9 cellular contexts compared by ENCODE assay signal in the genomic region with DNA sequence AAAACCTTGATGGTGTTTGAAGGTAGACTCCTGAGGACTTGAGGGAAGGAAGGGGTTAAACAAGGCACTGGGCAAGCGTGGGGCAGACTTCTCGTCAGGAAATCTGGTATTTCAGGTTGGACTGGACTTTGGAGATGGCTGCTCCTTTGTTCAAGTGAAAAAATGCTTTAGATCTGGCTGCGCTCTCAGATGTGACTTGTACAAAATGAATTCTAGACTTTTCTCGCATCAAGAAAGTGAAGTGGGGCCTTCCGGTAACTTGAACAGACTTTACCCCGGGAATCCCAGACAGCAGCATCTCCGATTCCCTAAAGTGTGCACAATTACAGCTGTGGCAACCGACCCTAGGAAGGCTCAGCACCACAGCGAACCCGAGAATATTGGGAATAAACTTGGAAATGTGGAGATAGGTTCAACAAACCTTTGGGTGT. TPM values are rescaled to one million over a fixed set of nuclear protein-coding genes. Genes with fewer than 3 reads are reported as not detected.
DNase-seq lines count a peak whose midpoint lies in the region; ATAC-seq, FAIRE-seq and TF ChIP-seq lines count a peak whose summit lies in the region.
"Had no signal": no experiment of that assay in that cellular context is flagged by ENCODE, and none has a peak within 500 bp of the region (broad histone marks: within the 10 kb centered on the region; RNA-seq: fewer than 3 reads in every experiment).

No MANE protein-coding gene starts in this region.

- CTCF ChIA-PET in H1 (lab: Charles Lee; ENCODE audit: partially characterized antibody): no interaction called here

- FAIRE-seq in H1 (lab: Jason Lieb, UNC) (no peak), GM12892 (lab: Jason Lieb, UNC) (no peak)

- H3K23me2 ChIP-seq in H1 (ENCODE audit: low read depth, low read length): no peaks in the 10 kb centered on the region

- H2BK20ac ChIP-seq in H1 (ENCODE audit: low read length): 0 out of 2 replicates have a peak overlapping the region, but pooled peaks have one; percentile 8

- no peak overlapping the region for H3K14ac ChIP-seq in H1 (ENCODE audit: insufficient read length)

- DNase-seq in NCI-H1417 (lab: John Stamatoyannopoulos, UW): peak in 2 of 3 experiments; percentile 17 to 59
- DNase-seq in NCI-H1417 treated with DMSO at 0.1 percent for 48 hours (lab: John Stamatoyannopoulos, UW): no peak
- DNase-seq in H1 (ENCODE audit: low read depth in 1 of 2, low spot score in 2 of 2): no peak
- peak; percentile 67 for DNase-seq in ureter (ENCODE audit: low spot score)
- DNase-seq in GM12892 (ENCODE audit: insufficient read length): no peak
- no peak for DNase-seq in COLO668 (lab: John Stamatoyannopoulos, UW; ENCODE audit: unreplicated experiment)
- DNase-seq: sigmoid colon had no signal

- no peak overlapping the region for H3K56ac ChIP-seq in H1 (replicated peaks; ENCODE audit: insufficient read length, low read depth, low read length)

- no peak for TF ChIP-seq CTCF in H1 (IDR thresholded peaks at IDR 0.05; ENCODE audit: control extremely low read depth in 1 of 3, insufficient read depth in 1 of 3, low read depth in 1 of 3, low read length in 3 of 3)

- POLR2A ChIA-PET in H1 (lab: Charles Lee; ENCODE audit: partially characterized antibody): no interaction called here

- H3K79me1 ChIP-seq in H1 (ENCODE audit: low read depth, low read length): no peaks in the 10 kb centered on the region

- H2AK5ac ChIP-seq in H1 (ENCODE audit: low read depth, low read length): no peak overlapping the region

- H3K9ac ChIP-seq in H1 (replicated peaks in 1 of 4; ENCODE audit: extremely low read depth in 1 of 4, low read depth in 3 of 4, low read length in 3 of 4): no peak overlapping the region

- H3K4me3 ChIP-seq in H1 (ENCODE audit: extremely low read depth in 1 of 4, insufficient read depth in 2 of 4, low read depth in 3 of 4, low read length in 4 of 4): no peak overlapping the region
- H3K4me3 ChIP-seq in mesodermal cell (ENCODE audit: extremely low read depth, insufficient read depth, low read length, poor library complexity, severe bottlenecking): no peak overlapping the region
- H3K4me3 ChIP-seq: sigmoid colon had no signal

- H3K9me3 ChIP-seq in H1 (ENCODE audit: insufficient read depth in 2 of 2, low read depth in 1 of 2, low read length in 1 of 2) (no peaks in the 10 kb centered on the region), mesodermal cell (ENCODE audit: control insufficient read depth, low read length) (peaks cover 5% of the 10 kb centered on the region)

- no peak overlapping the region for H2BK120ac ChIP-seq in H1 (replicated peaks; ENCODE audit: low read depth, low read length)

- no peak overlapping the region for H4K91ac ChIP-seq in H1 (replicated peaks; ENCODE audit: insufficient read length, low read length)

- TF ChIP-seq POLR2A in H1 (IDR thresholded peaks at IDR 0.05; ENCODE audit: control extremely low read depth in 1 of 2, low read depth in 2 of 2, low read length in 2 of 2) (no peak), GM12892 (IDR thresholded peaks at IDR 0.05; ENCODE audit: low read depth, low read length) (no peak)

- no peaks in the 10 kb centered on the region for H3K27me3 ChIP-seq in H1 (replicated peaks in 1 of 4; ENCODE audit: control insufficient read depth in 3 of 4, extremely low read depth in 1 of 4, insufficient read depth in 3 of 4, low read length in 3 of 4)
- H3K27me3 ChIP-seq: sigmoid colon had no signal

- no peak for TF ChIP-seq EP300 in H1 (IDR thresholded peaks at IDR 0.05; ENCODE audit: borderline replicate concordance in 1 of 2, low read depth in 2 of 2, low read length in 2 of 2)

- peak overlapping the region; percentile 80 for H2AFZ ChIP-seq in H1 (ENCODE audit: low read length)

- ATAC-seq in GM18907 (IDR thresholded peaks at IDR 0.05; ENCODE audit: unreplicated experiment): no peak

- no peak overlapping the region for H3K23ac ChIP-seq in H1 (ENCODE audit: insufficient read length)

- TF ChIP-seq RAD21 in H1 (IDR thresholded peaks at IDR 0.05 in 1 of 2, conservative IDR thresholded peaks at IDR 0.05 in 1 of 2; ENCODE audit: low read depth in 2 of 2, low read length in 2 of 2): no peak

- H3K79me2 ChIP-seq in H1 (ENCODE audit: control insufficient read depth in 1 of 2, insufficient read depth in 2 of 2, low read length in 2 of 2): no peaks in the 10 kb centered on the region

- H3K4me1 ChIP-seq in H1 (replicated peaks in 1 of 4; ENCODE audit: control insufficient read depth in 3 of 4, insufficient read depth in 4 of 4, low read length in 3 of 4): peaks cover 3 to 7% (median 5%) of the 10 kb centered on the region in 4 experiments; a peak in 6 of 7 replicates
- H3K4me1 ChIP-seq in mesodermal cell (ENCODE audit: control insufficient read depth, insufficient read depth, low read length, poor library complexity, severe bottlenecking): peaks cover 14% of the 10 kb centered on the region

- peak overlapping the region in 1 of 2 experiments; percentile 19; a peak in 2 of 4 replicates for H3K4me2 ChIP-seq in H1 (ENCODE audit: insufficient read depth in 1 of 2, low read depth in 2 of 2, low read length in 2 of 2)

- no peak overlapping the region for H3K27ac ChIP-seq in H1 (ENCODE audit: low read depth, low read length)
- H3K27ac ChIP-seq in mesodermal cell (ENCODE audit: low read depth, low read length, severe bottlenecking): peak overlapping the region; percentile 43
- H3K27ac ChIP-seq: sigmoid colon had no signal

- no peak overlapping the region for H3K18ac ChIP-seq in H1 (ENCODE audit: extremely low read depth, low read length)

- H4K5ac ChIP-seq in H1 (ENCODE audit: insufficient read length, low read depth, low read length): peak overlapping the region; percentile 23

- no peak overlapping the region for H3K4ac ChIP-seq in H1 (replicated peaks; ENCODE audit: insufficient read length, low read depth, low read length)

- H2BK5ac ChIP-seq in H1 (ENCODE audit: low read depth, low read length): no peak overlapping the region

- H2BK15ac ChIP-seq in H1 (ENCODE audit: low read length): no peak overlapping the region

- no peaks in the 10 kb centered on the region for H4K20me1 ChIP-seq in H1 (replicated peaks in 1 of 2; ENCODE audit: control insufficient read depth in 1 of 2, insufficient read depth in 2 of 2, low read length in 2 of 2)

- H4K8ac ChIP-seq in H1 (ENCODE audit: extremely low read depth, insufficient read depth, low read length): no peak overlapping the region

- 58% methylated on average over 10 of the region's 10 CpGs; no CpG with 5 or more reads in 1 of the 2 experiments for WGBS in H1 (ENCODE audit: extremely low coverage in 1 of 2, insufficient coverage in 1 of 2, insufficient read length in 1 of 2, insufficient replicate concordance in 2 of 2, low coverage in 1 of 2, low lambda C conversion rate in 2 of 2, missing lambda C conversion rate in 1 of 2), 2 experiments
- 77% methylated on average over 10 of the region's 10 CpGs for WGBS in mesodermal cell (ENCODE audit: insufficient coverage in 2 of 2), 2 experiments

- no peak overlapping the region for H2BK12ac ChIP-seq in H1 (ENCODE audit: low read depth, low read length)

- H3K36me3 ChIP-seq in H1 (ENCODE audit: control insufficient read depth in 2 of 4, insufficient read depth in 4 of 4, low read length in 3 of 4): no peaks in the 10 kb centered on the region
- no peaks in the 10 kb centered on the region for H3K36me3 ChIP-seq in mesodermal cell (ENCODE audit: control insufficient read depth, insufficient read depth, low read length)
- H3K36me3 ChIP-seq: sigmoid colon had no signal

TF ChIP-seq in H1, 55 proteins besides CTCF, POLR2A, EP300 and RAD21:
- TF ChIP-seq ZNF274 (IDR thresholded peaks at IDR 0.05; ENCODE audit: borderline replicate concordance, extremely low read depth, low read length) (no peak), RBBP5 (IDR thresholded peaks at IDR 0.05; ENCODE audit: borderline replicate concordance, low read depth, low read length) (peak; percentile 56; the same call in 1 of the 2 replicates), TEAD4 (IDR thresholded peaks at IDR 0.05; ENCODE audit: low read depth, low read length) (no peak), SP1 (IDR thresholded peaks at IDR 0.05; ENCODE audit: low read depth, low read length) (peak; percentile 70; the same call in 1 of the 2 replicates)

RNA-seq across cellular contexts. Expression of a gene that starts 44.3 kb away (rescaled TPM):
- total RNA-seq in H1 (2021; fragmentation: NEBNext Ultra II Directional; extraction: Animal tissue kit (Norgen Biotek cat#: 25700)): 46.1 TPM in 2 replicates
- polyA plus RNA-seq in H1 (2011; rRNA removed): 18.2 and 23.4 TPM in 2 replicates
- polyA plus RNA-seq in H1 (2011; cell fraction: cytosol; rRNA removed): 20.6 TPM
- 12.9 TPM for polyA plus RNA-seq in H1 (2011; cell fraction: nucleus; rRNA removed)
- polyA plus RNA-seq in H1 (2012, experiment 1 of 2): 18.2 to 29.2 TPM (median 23.7 TPM) in 4 replicates
- 6.5 TPM for polyA plus RNA-seq in H1 (2012, experiment 2 of 2)
- polyA plus RNA-seq in H1 (2013, experiment 1 of 2): 43.2 TPM
- 43.3 TPM for polyA plus RNA-seq in H1 (2013, experiment 2 of 2)
- polyA minus RNA-seq in H1 (2011; rRNA and poly(A)+ RNA removed): 17.3 and 18.7 TPM in 2 replicates
- polyA minus RNA-seq in H1 (2011; cell fraction: cytosol; rRNA and poly(A)+ RNA removed): 9.9 TPM
- 16.3 TPM for polyA minus RNA-seq in H1 (2011; cell fraction: nucleus; rRNA and poly(A)+ RNA removed)
- polyA plus RNA-seq in mesodermal cell (2013, experiment 1 of 2): 154 TPM
- 155 TPM for polyA plus RNA-seq in mesodermal cell (2013, experiment 2 of 2)
- total RNA-seq in ureter: 62.3 TPM
- 1.9 TPM for polyA plus RNA-seq in GM12892 (2012; ENCODE audit: missing spikeins)

Comparison
In these comparisons a context has a peak if more than half of its experiments do, and no peak if none do; other contexts are left out.
1. DNase-seq: peak in NCI-H1417 (2 of 3) and ureter (single experiment); none in NCI-H1417 treated with DMSO at 0.1 percent for 48 hours (single experiment), H1 (0 of 2), GM12892 (single experiment) and COLO668 (single experiment).